Comparison of ENCODE assay signal across 1 cellular context in the genomic region with DNA sequence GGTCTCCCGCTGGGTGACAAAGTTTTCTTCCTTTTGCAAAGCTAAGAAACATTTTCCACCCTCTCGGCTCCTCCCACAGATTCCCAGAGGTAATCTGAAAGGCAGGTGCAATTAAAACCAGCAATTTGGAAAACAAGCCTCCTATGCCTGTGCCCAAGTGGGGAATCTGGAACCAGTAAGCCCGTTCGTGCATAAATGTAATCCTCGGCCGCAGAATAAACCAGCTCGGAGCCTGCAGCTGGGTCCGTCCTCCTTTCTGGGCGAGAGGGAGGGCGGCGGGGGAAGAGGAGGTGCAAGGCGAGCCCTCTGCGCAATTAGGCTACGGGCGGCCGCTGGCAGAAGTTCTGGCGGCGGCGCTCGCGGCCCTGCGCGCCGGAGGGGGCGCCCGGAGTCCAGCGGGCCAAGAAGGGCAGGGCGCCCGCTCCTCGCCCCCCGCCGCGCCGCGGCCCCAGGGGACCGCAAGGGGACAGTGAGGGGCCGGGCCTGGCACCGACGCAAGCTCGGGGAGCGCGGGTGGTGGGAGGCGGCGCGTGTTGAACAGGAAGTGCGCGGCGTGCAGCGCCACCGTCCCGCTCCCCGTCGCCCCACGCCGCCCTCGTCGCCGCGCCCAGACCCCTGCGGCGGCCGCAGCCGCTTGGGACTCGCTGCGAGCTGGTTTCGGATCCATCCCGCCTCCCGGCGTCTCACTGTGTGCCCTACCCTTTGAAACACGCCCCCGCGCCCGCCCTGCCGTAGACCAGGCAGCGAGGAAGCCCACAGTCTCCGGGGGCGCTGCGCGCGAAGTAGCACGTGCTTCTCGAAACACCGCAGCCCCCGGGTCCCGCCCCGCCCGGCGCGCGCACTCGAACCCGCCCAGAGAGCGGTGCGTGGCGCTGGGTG.
TF ChIP-seq lines count a peak whose summit lies in the region.

A gene (minus strand): TSS at position 217 of the 879 bp plus-strand sequence. CDS start 495 bp downstream, outside the sequence.

TF ChIP-seq in HEK293, 187 proteins besides CTCF, POLR2A, EP300 and RAD21 (continued from another document and continues in another):
- TF ChIP-seq MZF1 (tag by site-specific recombination; IDR thresholded peaks at IDR 0.05; ENCODE audit: borderline replicate concordance) = no peak
- TF ChIP-seq ZNF169 (tag by site-specific recombination; IDR thresholded peaks at IDR 0.05) = no peak
- TF ChIP-seq, protein P1, sequence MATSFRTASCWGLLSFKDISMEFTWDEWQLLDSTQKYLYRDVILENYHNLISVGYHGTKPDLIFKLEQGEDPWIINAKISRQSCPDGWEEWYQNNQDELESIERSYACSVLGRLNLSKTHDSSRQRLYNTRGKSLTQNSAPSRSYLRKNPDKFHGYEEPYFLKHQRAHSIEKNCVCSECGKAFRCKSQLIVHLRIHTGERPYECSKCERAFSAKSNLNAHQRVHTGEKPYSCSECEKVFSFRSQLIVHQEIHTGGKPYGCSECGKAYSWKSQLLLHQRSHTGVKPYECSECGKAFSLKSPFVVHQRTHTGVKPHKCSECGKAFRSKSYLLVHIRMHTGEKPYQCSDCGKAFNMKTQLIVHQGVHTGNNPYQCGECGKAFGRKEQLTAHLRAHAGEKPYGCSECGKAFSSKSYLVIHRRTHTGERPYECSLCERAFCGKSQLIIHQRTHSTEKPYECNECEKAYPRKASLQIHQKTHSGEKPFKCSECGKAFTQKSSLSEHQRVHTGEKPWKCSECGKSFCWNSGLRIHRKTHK (tag by site-specific recombination; IDR thresholded peaks at IDR 0.05) = no peak
- peak; percentile 35; the same call in 1 of the 2 replicates for TF ChIP-seq ZXDB (tag by site-specific recombination; IDR thresholded peaks at IDR 0.05)
- TF ChIP-seq, protein P2, sequence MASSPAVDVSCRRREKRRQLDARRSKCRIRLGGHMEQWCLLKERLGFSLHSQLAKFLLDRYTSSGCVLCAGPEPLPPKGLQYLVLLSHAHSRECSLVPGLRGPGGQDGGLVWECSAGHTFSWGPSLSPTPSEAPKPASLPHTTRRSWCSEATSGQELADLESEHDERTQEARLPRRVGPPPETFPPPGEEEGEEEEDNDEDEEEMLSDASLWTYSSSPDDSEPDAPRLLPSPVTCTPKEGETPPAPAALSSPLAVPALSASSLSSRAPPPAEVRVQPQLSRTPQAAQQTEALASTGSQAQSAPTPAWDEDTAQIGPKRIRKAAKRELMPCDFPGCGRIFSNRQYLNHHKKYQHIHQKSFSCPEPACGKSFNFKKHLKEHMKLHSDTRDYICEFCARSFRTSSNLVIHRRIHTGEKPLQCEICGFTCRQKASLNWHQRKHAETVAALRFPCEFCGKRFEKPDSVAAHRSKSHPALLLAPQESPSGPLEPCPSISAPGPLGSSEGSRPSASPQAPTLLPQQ (tag by site-specific recombination; IDR thresholded peaks at IDR 0.05) = peak; percentile 66
- no peak for TF ChIP-seq ZBTB21 (tag by site-specific recombination; IDR thresholded peaks at IDR 0.05)
- TF ChIP-seq ZNF335 (tag by site-specific recombination; conservative IDR thresholded peaks at IDR 0.05) = peak; percentile 82
- TF ChIP-seq, protein P3, sequence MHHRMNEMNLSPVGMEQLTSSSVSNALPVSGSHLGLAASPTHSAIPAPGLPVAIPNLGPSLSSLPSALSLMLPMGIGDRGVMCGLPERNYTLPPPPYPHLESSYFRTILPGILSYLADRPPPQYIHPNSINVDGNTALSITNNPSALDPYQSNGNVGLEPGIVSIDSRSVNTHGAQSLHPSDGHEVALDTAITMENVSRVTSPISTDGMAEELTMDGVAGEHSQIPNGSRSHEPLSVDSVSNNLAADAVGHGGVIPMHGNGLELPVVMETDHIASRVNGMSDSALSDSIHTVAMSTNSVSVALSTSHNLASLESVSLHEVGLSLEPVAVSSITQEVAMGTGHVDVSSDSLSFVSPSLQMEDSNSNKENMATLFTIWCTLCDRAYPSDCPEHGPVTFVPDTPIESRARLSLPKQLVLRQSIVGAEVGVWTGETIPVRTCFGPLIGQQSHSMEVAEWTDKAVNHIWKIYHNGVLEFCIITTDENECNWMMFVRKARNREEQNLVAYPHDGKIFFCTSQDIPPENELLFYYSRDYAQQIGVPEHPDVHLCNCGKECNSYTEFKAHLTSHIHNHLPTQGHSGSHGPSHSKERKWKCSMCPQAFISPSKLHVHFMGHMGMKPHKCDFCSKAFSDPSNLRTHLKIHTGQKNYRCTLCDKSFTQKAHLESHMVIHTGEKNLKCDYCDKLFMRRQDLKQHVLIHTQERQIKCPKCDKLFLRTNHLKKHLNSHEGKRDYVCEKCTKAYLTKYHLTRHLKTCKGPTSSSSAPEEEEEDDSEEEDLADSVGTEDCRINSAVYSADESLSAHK (tag by site-specific recombination; IDR thresholded peaks at IDR 0.05) = no peak; the same call in 1 of the 2 replicates
- peak; percentile 79 for TF ChIP-seq ZSCAN30 (tag by site-specific recombination; IDR thresholded peaks at IDR 0.05)
- TF ChIP-seq, protein P4, sequence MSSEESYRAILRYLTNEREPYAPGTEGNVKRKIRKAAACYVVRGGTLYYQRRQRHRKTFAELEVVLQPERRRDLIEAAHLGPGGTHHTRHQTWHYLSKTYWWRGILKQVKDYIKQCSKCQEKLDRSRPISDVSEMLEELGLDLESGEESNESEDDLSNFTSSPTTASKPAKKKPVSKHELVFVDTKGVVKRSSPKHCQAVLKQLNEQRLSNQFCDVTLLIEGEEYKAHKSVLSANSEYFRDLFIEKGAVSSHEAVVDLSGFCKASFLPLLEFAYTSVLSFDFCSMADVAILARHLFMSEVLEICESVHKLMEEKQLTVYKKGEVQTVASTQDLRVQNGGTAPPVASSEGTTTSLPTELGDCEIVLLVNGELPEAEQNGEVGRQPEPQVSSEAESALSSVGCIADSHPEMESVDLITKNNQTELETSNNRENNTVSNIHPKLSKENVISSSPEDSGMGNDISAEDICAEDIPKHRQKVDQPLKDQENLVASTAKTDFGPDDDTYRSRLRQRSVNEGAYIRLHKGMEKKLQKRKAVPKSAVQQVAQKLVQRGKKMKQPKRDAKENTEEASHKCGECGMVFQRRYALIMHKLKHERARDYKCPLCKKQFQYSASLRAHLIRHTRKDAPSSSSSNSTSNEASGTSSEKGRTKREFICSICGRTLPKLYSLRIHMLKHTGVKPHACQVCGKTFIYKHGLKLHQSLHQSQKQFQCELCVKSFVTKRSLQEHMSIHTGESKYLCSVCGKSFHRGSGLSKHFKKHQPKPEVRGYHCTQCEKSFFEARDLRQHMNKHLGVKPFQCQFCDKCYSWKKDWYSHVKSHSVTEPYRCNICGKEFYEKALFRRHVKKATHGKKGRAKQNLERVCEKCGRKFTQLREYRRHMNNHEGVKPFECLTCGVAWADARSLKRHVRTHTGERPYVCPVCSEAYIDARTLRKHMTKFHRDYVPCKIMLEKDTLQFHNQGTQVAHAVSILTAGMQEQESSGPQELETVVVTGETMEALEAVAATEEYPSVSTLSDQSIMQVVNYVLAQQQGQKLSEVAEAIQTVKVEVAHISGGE (tag by site-specific recombination; conservative IDR thresholded peaks at IDR 0.05; ENCODE audit: low read depth) = no peak; the same call in 1 of the 2 replicates
- no peak for TF ChIP-seq YY2 (tag by site-specific recombination; IDR thresholded peaks at IDR 0.05)
- peak; percentile 55 for TF ChIP-seq ZNF341 (tag by site-specific recombination; IDR thresholded peaks at IDR 0.05; ENCODE audit: low read depth)
- peak; percentile 45; the same call in 1 of the 2 replicates for TF ChIP-seq KLF7 (tag by site-specific recombination; IDR thresholded peaks at IDR 0.05; ENCODE audit: borderline replicate concordance)
- peak; percentile 95 for TF ChIP-seq KLF1 (tag by site-specific recombination; IDR thresholded peaks at IDR 0.05)
- no peak for TF ChIP-seq ZNF791 (tag by site-specific recombination; IDR thresholded peaks at IDR 0.05)
- no peak for TF ChIP-seq BCL11B (tag by site-specific recombination; IDR thresholded peaks at IDR 0.05; ENCODE audit: low read depth)
- peak; percentile 33; the same call in 1 of the 2 replicates for TF ChIP-seq ZNF660 (tag by site-specific recombination; IDR thresholded peaks at IDR 0.05)
- TF ChIP-seq, protein P5, sequence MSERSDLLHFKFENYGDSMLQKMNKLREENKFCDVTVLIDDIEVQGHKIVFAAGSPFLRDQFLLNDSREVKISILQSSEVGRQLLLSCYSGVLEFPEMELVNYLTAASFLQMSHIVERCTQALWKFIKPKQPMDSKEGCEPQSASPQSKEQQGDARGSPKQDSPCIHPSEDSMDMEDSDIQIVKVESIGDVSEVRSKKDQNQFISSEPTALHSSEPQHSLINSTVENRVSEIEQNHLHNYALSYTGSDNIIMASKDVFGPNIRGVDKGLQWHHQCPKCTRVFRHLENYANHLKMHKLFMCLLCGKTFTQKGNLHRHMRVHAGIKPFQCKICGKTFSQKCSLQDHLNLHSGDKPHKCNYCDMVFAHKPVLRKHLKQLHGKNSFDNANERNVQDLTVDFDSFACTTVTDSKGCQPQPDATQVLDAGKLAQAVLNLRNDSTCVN (tag by site-specific recombination; optimal IDR thresholded peaks at IDR 0.05) = peak; percentile 82
- TF ChIP-seq ZNF223 (tag by site-specific recombination; IDR thresholded peaks at IDR 0.05) = no peak
- TF ChIP-seq ZNF514 (tag by site-specific recombination; IDR thresholded peaks at IDR 0.05) = no peak
- TF ChIP-seq, protein P6, sequence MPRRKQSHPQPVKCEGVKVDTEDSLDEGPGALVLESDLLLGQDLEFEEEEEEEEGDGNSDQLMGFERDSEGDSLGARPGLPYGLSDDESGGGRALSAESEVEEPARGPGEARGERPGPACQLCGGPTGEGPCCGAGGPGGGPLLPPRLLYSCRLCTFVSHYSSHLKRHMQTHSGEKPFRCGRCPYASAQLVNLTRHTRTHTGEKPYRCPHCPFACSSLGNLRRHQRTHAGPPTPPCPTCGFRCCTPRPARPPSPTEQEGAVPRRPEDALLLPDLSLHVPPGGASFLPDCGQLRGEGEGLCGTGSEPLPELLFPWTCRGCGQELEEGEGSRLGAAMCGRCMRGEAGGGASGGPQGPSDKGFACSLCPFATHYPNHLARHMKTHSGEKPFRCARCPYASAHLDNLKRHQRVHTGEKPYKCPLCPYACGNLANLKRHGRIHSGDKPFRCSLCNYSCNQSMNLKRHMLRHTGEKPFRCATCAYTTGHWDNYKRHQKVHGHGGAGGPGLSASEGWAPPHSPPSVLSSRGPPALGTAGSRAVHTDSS (tag by site-specific recombination; IDR thresholded peaks at IDR 0.05) = no peak
- TF ChIP-seq, protein P7, sequence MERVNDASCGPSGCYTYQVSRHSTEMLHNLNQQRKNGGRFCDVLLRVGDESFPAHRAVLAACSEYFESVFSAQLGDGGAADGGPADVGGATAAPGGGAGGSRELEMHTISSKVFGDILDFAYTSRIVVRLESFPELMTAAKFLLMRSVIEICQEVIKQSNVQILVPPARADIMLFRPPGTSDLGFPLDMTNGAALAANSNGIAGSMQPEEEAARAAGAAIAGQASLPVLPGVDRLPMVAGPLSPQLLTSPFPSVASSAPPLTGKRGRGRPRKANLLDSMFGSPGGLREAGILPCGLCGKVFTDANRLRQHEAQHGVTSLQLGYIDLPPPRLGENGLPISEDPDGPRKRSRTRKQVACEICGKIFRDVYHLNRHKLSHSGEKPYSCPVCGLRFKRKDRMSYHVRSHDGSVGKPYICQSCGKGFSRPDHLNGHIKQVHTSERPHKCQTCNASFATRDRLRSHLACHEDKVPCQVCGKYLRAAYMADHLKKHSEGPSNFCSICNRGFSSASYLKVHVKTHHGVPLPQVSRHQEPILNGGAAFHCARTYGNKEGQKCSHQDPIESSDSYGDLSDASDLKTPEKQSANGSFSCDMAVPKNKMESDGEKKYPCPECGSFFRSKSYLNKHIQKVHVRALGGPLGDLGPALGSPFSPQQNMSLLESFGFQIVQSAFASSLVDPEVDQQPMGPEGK (tag by site-specific recombination; IDR thresholded peaks at IDR 0.05) = peak; percentile 59; the same call in 1 of the 2 replicates
- TF ChIP-seq ZNF610 (tag by site-specific recombination; IDR thresholded peaks at IDR 0.05; ENCODE audit: borderline replicate concordance) = no peak
- TF ChIP-seq GLI4 (tag by site-specific recombination; IDR thresholded peaks at IDR 0.05) = no peak
- TF ChIP-seq REPIN1 (tag by site-specific recombination; IDR thresholded peaks at IDR 0.05; ENCODE audit: low read depth) = no peak
- peak; percentile 52 for TF ChIP-seq ZNF366 (tag by site-specific recombination; conservative IDR thresholded peaks at IDR 0.05)
- TF ChIP-seq ZNF157 (tag by site-specific recombination; IDR thresholded peaks at IDR 0.05) = no peak
- 0 out of 2 replicates have a peak, but pooled peaks have one; percentile 16 for TF ChIP-seq YY1 (tag by site-specific recombination; IDR thresholded peaks at IDR 0.05)
- TF ChIP-seq IKZF3 (tag by site-specific recombination; IDR thresholded peaks at IDR 0.05) = peak; percentile 51
- TF ChIP-seq ZSCAN16 (tag by site-specific recombination; IDR thresholded peaks at IDR 0.05) = no peak
- TF ChIP-seq, protein P8, sequence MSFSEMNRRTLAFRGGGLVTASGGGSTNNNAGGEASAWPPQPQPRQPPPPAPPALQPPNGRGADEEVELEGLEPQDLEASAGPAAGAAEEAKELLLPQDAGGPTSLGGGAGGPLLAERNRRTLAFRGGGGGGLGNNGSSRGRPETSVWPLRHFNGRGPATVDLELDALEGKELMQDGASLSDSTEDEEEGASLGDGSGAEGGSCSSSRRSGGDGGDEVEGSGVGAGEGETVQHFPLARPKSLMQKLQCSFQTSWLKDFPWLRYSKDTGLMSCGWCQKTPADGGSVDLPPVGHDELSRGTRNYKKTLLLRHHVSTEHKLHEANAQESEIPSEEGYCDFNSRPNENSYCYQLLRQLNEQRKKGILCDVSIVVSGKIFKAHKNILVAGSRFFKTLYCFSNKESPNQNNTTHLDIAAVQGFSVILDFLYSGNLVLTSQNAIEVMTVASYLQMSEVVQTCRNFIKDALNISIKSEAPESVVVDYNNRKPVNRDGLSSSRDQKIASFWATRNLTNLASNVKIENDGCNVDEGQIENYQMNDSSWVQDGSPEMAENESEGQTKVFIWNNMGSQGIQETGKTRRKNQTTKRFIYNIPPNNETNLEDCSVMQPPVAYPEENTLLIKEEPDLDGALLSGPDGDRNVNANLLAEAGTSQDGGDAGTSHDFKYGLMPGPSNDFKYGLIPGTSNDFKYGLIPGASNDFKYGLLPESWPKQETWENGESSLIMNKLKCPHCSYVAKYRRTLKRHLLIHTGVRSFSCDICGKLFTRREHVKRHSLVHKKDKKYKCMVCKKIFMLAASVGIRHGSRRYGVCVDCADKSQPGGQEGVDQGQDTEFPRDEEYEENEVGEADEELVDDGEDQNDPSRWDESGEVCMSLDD (tag by site-specific recombination; IDR thresholded peaks at IDR 0.05) = no peak
- no peak for TF ChIP-seq ZNF837 (tag by site-specific recombination; IDR thresholded peaks at IDR 0.05)
- no peak for TF ChIP-seq ZNF404 (tag by site-specific recombination; IDR thresholded peaks at IDR 0.05)
- TF ChIP-seq HOXC10 (CRISPR knock-in tag; IDR thresholded peaks at IDR 0.05) = no peak
- TF ChIP-seq ZNF274 (IDR thresholded peaks at IDR 0.05; ENCODE audit: low read length) = no peak
- TF ChIP-seq ZNF274 (tag by site-specific recombination; IDR thresholded peaks at IDR 0.05; ENCODE audit: borderline replicate concordance) = no peak
- TF ChIP-seq, protein P9, sequence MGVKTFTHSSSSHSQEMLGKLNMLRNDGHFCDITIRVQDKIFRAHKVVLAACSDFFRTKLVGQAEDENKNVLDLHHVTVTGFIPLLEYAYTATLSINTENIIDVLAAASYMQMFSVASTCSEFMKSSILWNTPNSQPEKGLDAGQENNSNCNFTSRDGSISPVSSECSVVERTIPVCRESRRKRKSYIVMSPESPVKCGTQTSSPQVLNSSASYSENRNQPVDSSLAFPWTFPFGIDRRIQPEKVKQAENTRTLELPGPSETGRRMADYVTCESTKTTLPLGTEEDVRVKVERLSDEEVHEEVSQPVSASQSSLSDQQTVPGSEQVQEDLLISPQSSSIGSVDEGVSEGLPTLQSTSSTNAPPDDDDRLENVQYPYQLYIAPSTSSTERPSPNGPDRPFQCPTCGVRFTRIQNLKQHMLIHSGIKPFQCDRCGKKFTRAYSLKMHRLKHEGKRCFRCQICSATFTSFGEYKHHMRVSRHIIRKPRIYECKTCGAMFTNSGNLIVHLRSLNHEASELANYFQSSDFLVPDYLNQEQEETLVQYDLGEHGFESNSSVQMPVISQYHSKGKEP (tag by site-specific recombination; IDR thresholded peaks at IDR 0.05) = peak; percentile 35
- TF ChIP-seq ZNF664 (tag by site-specific recombination; IDR thresholded peaks at IDR 0.05) = no peak
